ENCODE assay signal across 29 cellular contexts in genomic region chr10:7467031-7467667, GRCh38.
"Had no signal": no experiment of that assay in that cellular context is flagged by ENCODE, and none has a peak within 500 bp of the region (broad histone marks: within the 10 kb centered on the region; RNA-seq: fewer than 3 reads in every experiment).

No MANE protein-coding gene starts in this region.

- H3K27ac Mint-ChIP-seq: activated B cell treated with CpG ODN at 0.5 μM for 24 hours; activated CD8-positive, alpha-beta T cell treated with anti-CD3 and anti-CD28 coated beads for 36 hours; activated naive CD8-positive, alpha-beta T cell; activated T-helper 17 cell treated with anti-CD3 and anti-CD28 coated beads, Interleukin-2, amount 50 U/mL, for 72 hours; T-helper 17 cell; T-helper 2 cell treated with Interferon-gamma antibody and Interleukin-4, amounts not matched to agents 5 μg/mL and 100 μg/mL, for 36 hours had no signal

- DNase-seq: activated B cell treated with CpG ODN at 0.5 μM for 24 hours; activated CD4-positive, alpha-beta T cell treated with anti-CD3 and anti-CD28 coated beads for 48 hours; activated CD4-positive, alpha-beta T cell treated with anti-CD3 and anti-CD28 coated beads, Interleukin-2, amount 50 U/mL, for 1 hour; activated CD4-positive, alpha-beta T cell treated with anti-CD3 and anti-CD28 coated beads, Interleukin-2, amount 50 U/mL, for 48 hours; activated CD8-positive, alpha-beta memory T cell treated with anti-CD3 and anti-CD28 coated beads for 24 hours; activated CD8-positive, alpha-beta T cell treated with anti-CD3 and anti-CD28 coated beads for 36 hours; activated effector memory CD4-positive, alpha-beta T cell treated with Interleukin-2 at 50 U/mL for 16 hours; activated gamma-delta T cell treated with Interleukin-2 at 50 U/mL for 16 hours; activated naive CD4-positive, alpha-beta T cell treated with anti-CD3 and anti-CD28 coated beads, Interleukin-2, amount 50 U/mL, for 16 hours; activated naive CD4-positive, alpha-beta T cell treated with Interleukin-2 at 50 U/mL for 16 hours; activated T-cell treated with anti-CD3 and anti-CD28 coated beads, Interleukin-2, amount 50 U/mL, for 4 hours; amniotic stem cell; anterior cingulate cortex; brain microvascular endothelial cell; caudate nucleus; cortex of kidney; dermis blood vessel endothelial cell; effector CD8-positive, alpha-beta T cell; foreskin fibroblast; head of caudate nucleus; T-helper 1 cell; T-helper 17 cell; T1000; WERI-Rb-1 had no signal

- H3K27ac ChIP-seq: brain microvascular endothelial cell, WERI-Rb-1 had no signal

- ATAC-seq: activated CD4-positive, CD25-positive, alpha-beta regulatory T cell treated with anti-CD3 and anti-CD28 coated beads, Interleukin-2, amount 50 U/mL, for 24 hours; activated CD8-positive, alpha-beta T cell treated with anti-CD3 and anti-CD28 coated beads for 36 hours; activated T-cell treated with anti-CD3 and anti-CD28 coated beads, Interleukin-2, amount 50 U/mL, for 4 hours; activated T-helper 17 cell treated with anti-CD3 and anti-CD28 coated beads, Interleukin-2, amount 50 U/mL, for 72 hours; esophagus mucosa; T-helper 17 cell had no signal

- H3K36me3 Mint-ChIP-seq: activated naive CD8-positive, alpha-beta T cell had no signal

- H3K27me3 Mint-ChIP-seq: activated B cell treated with CpG ODN at 0.5 μM for 24 hours; activated CD8-positive, alpha-beta T cell treated with anti-CD3 and anti-CD28 coated beads for 36 hours; activated naive CD8-positive, alpha-beta T cell; activated T-helper 17 cell treated with anti-CD3 and anti-CD28 coated beads, Interleukin-2, amount 50 U/mL, for 72 hours; T-helper 17 cell had no signal

- H3K27me3 ChIP-seq: brain microvascular endothelial cell had no signal

- H3K4me3 Mint-ChIP-seq: activated B cell treated with CpG ODN at 0.5 μM for 24 hours; activated CD8-positive, alpha-beta T cell treated with anti-CD3 and anti-CD28 coated beads for 36 hours; activated naive CD8-positive, alpha-beta T cell; activated T-cell treated with anti-CD3 and anti-CD28 coated beads, Interleukin-2, amount 50 U/mL, for 4 hours; activated T-helper 17 cell treated with anti-CD3 and anti-CD28 coated beads, Interleukin-2, amount 50 U/mL, for 72 hours; T-helper 17 cell; T-helper 2 cell treated with Interferon-gamma antibody and Interleukin-4, amounts not matched to agents 5 μg/mL and 100 μg/mL, for 36 hours had no signal

- H3K9me3 Mint-ChIP-seq: activated CD8-positive, alpha-beta T cell treated with anti-CD3 and anti-CD28 coated beads for 36 hours; activated T-helper 17 cell treated with anti-CD3 and anti-CD28 coated beads, Interleukin-2, amount 50 U/mL, for 72 hours; T-helper 2 cell treated with Interferon-gamma antibody and Interleukin-4, amounts not matched to agents 5 μg/mL and 100 μg/mL, for 36 hours had no signal

- H3K36me3 ChIP-seq: brain microvascular endothelial cell, WERI-Rb-1 had no signal
